Comparison of ENCODE assay signal across 8 cellular contexts in genomic region chr3:31531465-31531991, GRCh38. TPM values are rescaled to one million over a fixed set of nuclear protein-coding genes. Genes with fewer than 3 reads are reported as not detected.
A peak's percentile ranks its signal among the peaks of the same experiment; 100 is the strongest.
DNase-seq lines count a peak whose midpoint lies in the region; ATAC-seq, FAIRE-seq and TF ChIP-seq lines count a peak whose summit lies in the region.

No MANE protein-coding gene starts in this region.

- 1% methylated on average over 22 to 25 of the region's 31 CpGs for WGBS in gastroesophageal sphincter (ENCODE audit: low coverage in 1 of 2), 2 donors
- WGBS in small intestine, 3 donors = 0 to 1% (median 1%) methylated on average over 31 of the region's 31 CpGs

- TF ChIP-seq EP300 in gastroesophageal sphincter (IDR thresholded peaks at IDR 0.05) = no peak

- FAIRE-seq in small intestine (lab: Jason Lieb, UNC) = no peak

- peaks cover 0 to 2% of the 10 kb centered on the region in 2 donors for H3K36me3 Mint-ChIP-seq in activated T-cell treated with anti-CD3 and anti-CD28 coated beads, Interleukin-2, amount 50 U/mL, for 72 hours (ENCODE audit: insufficient read depth in 2 of 2)
- H3K36me3 Mint-ChIP-seq in T-helper 17 cell (ENCODE audit: low read depth) = peaks cover 2% of the 10 kb centered on the region

- H3K4me3 ChIP-seq in gastroesophageal sphincter = peak overlapping the region; percentile 53 to 90
- H3K4me3 ChIP-seq in small intestine (ENCODE audit: low read depth in 1 of 2, low read length in 2 of 2) = peak overlapping the region; percentile 60

- H3K27ac Mint-ChIP-seq in activated T-cell treated with anti-CD3 and anti-CD28 coated beads, Interleukin-2, amount 50 U/mL, for 72 hours = peak overlapping the region; percentile 95
- H3K27ac Mint-ChIP-seq in T-helper 17 cell = peak overlapping the region; percentile 95

- no peak for DNase-seq in activated T-cell treated with anti-CD3 and anti-CD28 coated beads, Interleukin-2, amount 50 U/mL, for 72 hours
- DNase-seq in activated T-cell treated with anti-CD3 and anti-CD28 coated beads for 4 hours (no peak), T-helper 17 cell (no peak), small intestine (no peak), activated gamma-delta T cell treated with Interleukin-2 at 50 U/mL for 16 hours (no peak), left colon (no peak)
- DNase-seq in stimulated activated CD4-positive, alpha-beta T cell treated with anti-CD3 and anti-CD28 coated beads, Interleukin-1b, Interleukin-23, amount 100 ng/mL, for 48 hours = no peak

- H3K36me3 ChIP-seq in gastroesophageal sphincter = no peaks in the 10 kb centered on the region
- no peaks in the 10 kb centered on the region for H3K36me3 ChIP-seq in small intestine (ENCODE audit: control insufficient read depth in 2 of 2, insufficient read depth in 2 of 2, low read length in 2 of 2)

- intact Hi-C loops in left colon (cut with DNase I, micrococcal nuclease) = no loop called here

- no peak for TF ChIP-seq POLR2A in gastroesophageal sphincter (IDR thresholded peaks at IDR 0.05)

- peaks cover 0 to 38% (median 4%) of the 10 kb centered on the region in 3 donors for H3K4me1 ChIP-seq in gastroesophageal sphincter
- H3K4me1 ChIP-seq in small intestine (ENCODE audit: control insufficient read depth in 2 of 2, insufficient read depth in 1 of 2, low read depth in 1 of 2, low read length in 1 of 2) = peaks cover 0 to 2% of the 10 kb centered on the region in 2 donors

- peaks cover 14% of the 10 kb centered on the region for H3K4me1 Mint-ChIP-seq in activated T-cell treated with anti-CD3 and anti-CD28 coated beads, Interleukin-2, amount 50 U/mL, for 72 hours (ENCODE audit: low read depth)
- H3K4me1 Mint-ChIP-seq in T-helper 17 cell = peaks cover 13% of the 10 kb centered on the region

- H3K27me3 ChIP-seq in gastroesophageal sphincter = no peaks in the 10 kb centered on the region
- H3K27me3 ChIP-seq in small intestine (ENCODE audit: control insufficient read depth in 2 of 2, insufficient read depth in 2 of 2, low read length in 2 of 2) = no peaks in the 10 kb centered on the region

- H3K27me3 Mint-ChIP-seq in activated T-cell treated with anti-CD3 and anti-CD28 coated beads, Interleukin-2, amount 50 U/mL, for 72 hours (ENCODE audit: low read depth) = no peaks in the 10 kb centered on the region
- no peaks in the 10 kb centered on the region for H3K27me3 Mint-ChIP-seq in T-helper 17 cell

- H3K27ac ChIP-seq in gastroesophageal sphincter (peak overlapping the region; percentile 60 to 99 (median 98)), small intestine (ENCODE audit: low read depth in 1 of 2, low read length in 1 of 2) (peak overlapping the region; percentile 95 to 100)

- H3K9me3 ChIP-seq in T-helper 17 cell (ENCODE audit: control insufficient read depth, low read length, poor library complexity, severe bottlenecking) = no peaks in the 10 kb centered on the region
- H3K9me3 ChIP-seq in gastroesophageal sphincter = no peaks in the 10 kb centered on the region
- H3K9me3 ChIP-seq in small intestine (ENCODE audit: control insufficient read depth, low read depth) = no peaks in the 10 kb centered on the region

- ATAC-seq in activated T-cell treated with anti-CD3 and anti-CD28 coated beads, Interleukin-2, amount 50 U/mL, for 72 hours (replicated peaks in 1 of 2) = no peak
- ATAC-seq in T-helper 17 cell (no peak), gastroesophageal sphincter (no peak), left colon (no peak)

- peak in 2 of 4 experiments; percentile 4 to 48 for TF ChIP-seq CTCF in gastroesophageal sphincter (IDR thresholded peaks at IDR 0.05)

- no peaks in the 10 kb centered on the region for H3K9me3 Mint-ChIP-seq in activated T-cell treated with anti-CD3 and anti-CD28 coated beads, Interleukin-2, amount 50 U/mL, for 72 hours

- H3K4me3 Mint-ChIP-seq in activated T-cell treated with anti-CD3 and anti-CD28 coated beads, Interleukin-2, amount 50 U/mL, for 72 hours = peak overlapping the region; percentile 95 to 98
- peak overlapping the region; percentile 97 for H3K4me3 Mint-ChIP-seq in T-helper 17 cell

RNA-seq across cellular contexts. Expression of gene STT3B, which starts 1.2 kb away (rescaled TPM):
- total RNA-seq in activated T-cell treated with anti-CD3 and anti-CD28 coated beads, Interleukin-2, amount 50 U/mL, for 72 hours = 100 to 1,000 TPM; 100 to 119 TPM
- total RNA-seq in T-helper 17 cell (100 to 1,000 TPM; 125 to 151 TPM), gastroesophageal sphincter (100 to 1,000 TPM in 2 of 4 donors, 10 to 100 TPM in 2; 75.4 to 107 (median 94.1) TPM), left colon (100 to 1,000 TPM; 104 to 113 TPM)
- polyA plus RNA-seq in small intestine = 10 to 100 TPM; 22.2 to 72.6 (median 30.2) TPM
